In genomic region chr11:90219438-90219837, GRCh38 we compare ENCODE assay signal across 15 cellular contexts. TPM values are rescaled to one million over a fixed set of nuclear protein-coding genes. Genes with fewer than 3 reads are reported as not detected.
A peak's percentile ranks its signal among the peaks of the same experiment; 100 is the strongest.
DNase-seq lines count a peak whose midpoint lies in the region; FAIRE-seq and TF ChIP-seq lines count a peak whose summit lies in the region.
"Had no signal": no experiment of that assay in that cellular context is flagged by ENCODE, and none has a peak within 500 bp of the region (broad histone marks: within the 10 kb centered on the region; RNA-seq: fewer than 3 reads in every experiment).

No MANE protein-coding gene starts in this region.

- TF ChIP-seq CTCF in nephron (IDR thresholded peaks at IDR 0.05; ENCODE audit: unreplicated experiment in 3 of 3), result no peak

- H3K4me1 Mint-ChIP-seq in activated CD4-positive, alpha-beta T cell treated with anti-CD3 and anti-CD28 coated beads, Interleukin-2, amount 10 ng/mL, durations not matched to agents 7 days and 5 days, result peaks cover 51% of the 10 kb centered on the region
- peaks cover 39% of the 10 kb centered on the region for H3K4me1 Mint-ChIP-seq in activated naive CD8-positive, alpha-beta T cell treated with anti-CD3 and anti-CD28 coated beads for 36 hours
- H3K4me1 Mint-ChIP-seq in nephron, result peaks cover 49% of the 10 kb centered on the region

- peak; percentile 27 for FAIRE-seq in GM12892 (lab: Jason Lieb, UNC)
- FAIRE-seq: A204.1, H54 had no signal

- no peaks in the 10 kb centered on the region for H3K27me3 Mint-ChIP-seq in activated CD4-positive, alpha-beta T cell treated with anti-CD3 and anti-CD28 coated beads, Interleukin-2, amount 10 ng/mL, durations not matched to agents 7 days and 5 days
- H3K27me3 Mint-ChIP-seq in activated naive CD8-positive, alpha-beta T cell treated with anti-CD3 and anti-CD28 coated beads for 36 hours, result no peaks in the 10 kb centered on the region
- no peaks in the 10 kb centered on the region for H3K27me3 Mint-ChIP-seq in nephron (ENCODE audit: low read depth)

- H3K27ac Mint-ChIP-seq in activated CD4-positive, alpha-beta T cell treated with anti-CD3 and anti-CD28 coated beads, Interleukin-2, amount 10 ng/mL, durations not matched to agents 7 days and 5 days, result peak overlapping the region; percentile 47
- H3K27ac Mint-ChIP-seq in activated naive CD8-positive, alpha-beta T cell treated with anti-CD3 and anti-CD28 coated beads for 36 hours, result no peak overlapping the region
- H3K27ac Mint-ChIP-seq in nephron, result no peak overlapping the region

- no peaks in the 10 kb centered on the region for H3K9me3 Mint-ChIP-seq in activated CD4-positive, alpha-beta T cell treated with anti-CD3 and anti-CD28 coated beads, Interleukin-2, amount 10 ng/mL, durations not matched to agents 7 days and 5 days
- peaks cover 5% of the 10 kb centered on the region for H3K9me3 Mint-ChIP-seq in activated naive CD8-positive, alpha-beta T cell treated with anti-CD3 and anti-CD28 coated beads for 36 hours
- H3K9me3 Mint-ChIP-seq in nephron, result no peaks in the 10 kb centered on the region

- CTCF ChIA-PET in activated CD4-positive, alpha-beta T cell treated with anti-CD3 and anti-CD28 coated beads, Interleukin-2, amount 10 ng/mL, durations not matched to agents 7 days and 5 days (lab: Charles Lee), result interaction anchor here (0.9 kb wide), 1 partner anchor 15 kb away, joined by 3 read pairs; no protein-coding TSS in a partner anchor

- no peak for DNase-seq in activated CD4-positive, alpha-beta T cell treated with anti-CD3 and anti-CD28 coated beads, Interleukin-2, amount 10 ng/mL, durations not matched to agents 7 days and 5 days
- DNase-seq in activated CD4-positive, alpha-beta T cell treated with anti-CD3 and anti-CD28 coated beads for 1 hour, result no peak
- DNase-seq in GM12892 (ENCODE audit: insufficient read length) (no peak), superior temporal gyrus (ENCODE audit: extremely low spot score) (no peak), activated gamma-delta T cell (lab: John Stamatoyannopoulos, UW) (no peak)
- DNase-seq in activated naive CD8-positive, alpha-beta T cell treated with anti-CD3 and anti-CD28 coated beads for 36 hours, result no peak
- no peak for DNase-seq in stimulated activated CD8-positive, alpha-beta memory T cell treated with anti-CD3 and anti-CD28 coated beads, Interleukin-4, amount 100 ng/mL, for 48 hours
- DNase-seq: amniotic stem cell, mesenchymal stem cell, NCI-H2081 treated with DMSO at 0.1 percent for 48 hours, NCI-H526, right cardiac atrium had no signal

- POLR2A ChIA-PET in activated CD4-positive, alpha-beta T cell treated with anti-CD3 and anti-CD28 coated beads, Interleukin-2, amount 10 ng/mL, durations not matched to agents 7 days and 5 days (lab: Charles Lee), result no interaction called here

- TF ChIP-seq POLR2A in GM12892 (IDR thresholded peaks at IDR 0.05; ENCODE audit: low read depth, low read length), result no peak

- H3K4me3 Mint-ChIP-seq in activated CD4-positive, alpha-beta T cell treated with anti-CD3 and anti-CD28 coated beads, Interleukin-2, amount 10 ng/mL, durations not matched to agents 7 days and 5 days, result no peak overlapping the region
- H3K4me3 Mint-ChIP-seq in activated naive CD8-positive, alpha-beta T cell treated with anti-CD3 and anti-CD28 coated beads for 36 hours, result peak overlapping the region; percentile 98
- peak overlapping the region in 2 of 3 experiments; percentile 37 to 100 for H3K4me3 Mint-ChIP-seq in nephron

- H3K36me3 Mint-ChIP-seq in activated CD4-positive, alpha-beta T cell treated with anti-CD3 and anti-CD28 coated beads, Interleukin-2, amount 10 ng/mL, durations not matched to agents 7 days and 5 days (ENCODE audit: low read depth), result peaks cover 30% of the 10 kb centered on the region
- peaks cover 39% of the 10 kb centered on the region for H3K36me3 Mint-ChIP-seq in activated naive CD8-positive, alpha-beta T cell treated with anti-CD3 and anti-CD28 coated beads for 36 hours
- peaks cover 16% of the 10 kb centered on the region for H3K36me3 Mint-ChIP-seq in nephron (ENCODE audit: low read depth)

RNA-seq across cellular contexts. Expression of gene CHORDC1, which starts 3.4 kb away (rescaled TPM):
- 10 to 100 TPM; 61.9 to 64.9 TPM for total RNA-seq in activated CD4-positive, alpha-beta T cell treated with anti-CD3 and anti-CD28 coated beads, Interleukin-2, amount 10 ng/mL, durations not matched to agents 7 days and 5 days
- 39.7 TPM for polyA plus RNA-seq in GM12892 (2012; ENCODE audit: missing spikeins)
- total RNA-seq in activated naive CD8-positive, alpha-beta T cell treated with anti-CD3 and anti-CD28 coated beads for 36 hours, result 10 to 100 TPM; 86.3 to 90.1 TPM
